20 cellular contexts compared by ENCODE assay signal in genomic region chr3:45966969-45967640, GRCh38. TPM values are rescaled to one million over a fixed set of nuclear protein-coding genes. Genes with fewer than 3 reads are reported as not detected.
A peak's percentile ranks its signal among the peaks of the same experiment; 100 is the strongest.
DNase-seq lines count a peak whose midpoint lies in the region; ATAC-seq and TF ChIP-seq lines count a peak whose summit lies in the region.
"Had no signal": no experiment of that assay in that cellular context is flagged by ENCODE, and none has a peak within 500 bp of the region (broad histone marks: within the 10 kb centered on the region; RNA-seq: fewer than 3 reads in every experiment).

No MANE protein-coding gene starts in this region.

- no peaks in the 10 kb centered on the region for H3K9me3 ChIP-seq in right cardiac atrium (ENCODE audit: control insufficient read depth, low read length)
- no peaks in the 10 kb centered on the region for H3K9me3 ChIP-seq in skeletal muscle tissue (ENCODE audit: control insufficient read depth in 3 of 3, low read length in 3 of 3)
- H3K9me3 ChIP-seq: HAP-1 had no signal

- peak overlapping the region; percentile 68 for H3K27ac Mint-ChIP-seq in T-helper 2 cell treated with Interferon-gamma antibody and Interleukin-4, amounts not matched to agents 5 μg/mL and 100 μg/mL, for 36 hours
- H3K27ac Mint-ChIP-seq in activated naive CD4-positive, alpha-beta T cell treated with anti-CD3 and anti-CD28 coated beads for 36 hours: no peak overlapping the region
- H3K27ac Mint-ChIP-seq: activated T-cell treated with anti-CD3 and anti-CD28 coated beads, Interleukin-2, amount 50 U/mL, for 24 hours had no signal

- no peaks in the 10 kb centered on the region for H3K27me3 ChIP-seq in right cardiac atrium (ENCODE audit: control insufficient read depth, insufficient read depth)
- H3K27me3 ChIP-seq in skeletal muscle tissue (ENCODE audit: control insufficient read depth in 3 of 3, insufficient read depth in 3 of 3, low read length in 3 of 3): no peaks in the 10 kb centered on the region

- H3K36me3 ChIP-seq in skeletal muscle tissue (ENCODE audit: control insufficient read depth in 3 of 3, insufficient read depth in 3 of 3, low read length in 3 of 3): peaks cover 82 to 97% (median 96%) of the 10 kb centered on the region in 3 donors

- TF ChIP-seq CTCF in VCaP (conservative IDR thresholded peaks at IDR 0.05): no peak

- WGBS in right cardiac atrium: 70% methylated on average over 16 of the region's 16 CpGs

- H3K4me3 ChIP-seq in right cardiac atrium (ENCODE audit: low read length) (no peak overlapping the region), skeletal muscle tissue (ENCODE audit: low read length in 3 of 3) (peak overlapping the region in 1 of 3 donors; percentile 19)
- H3K4me3 ChIP-seq: HAP-1 had no signal

- no peaks in the 10 kb centered on the region for H3K9me3 Mint-ChIP-seq in T-helper 2 cell treated with Interferon-gamma antibody and Interleukin-4, amounts not matched to agents 5 μg/mL and 100 μg/mL, for 36 hours
- H3K9me3 Mint-ChIP-seq in activated naive CD4-positive, alpha-beta T cell treated with anti-CD3 and anti-CD28 coated beads for 36 hours: no peaks in the 10 kb centered on the region
- H3K9me3 Mint-ChIP-seq: activated T-cell treated with anti-CD3 and anti-CD28 coated beads, Interleukin-2, amount 50 U/mL, for 24 hours had no signal

- peaks cover 55% of the 10 kb centered on the region for H3K4me1 Mint-ChIP-seq in T-helper 2 cell treated with Interferon-gamma antibody and Interleukin-4, amounts not matched to agents 5 μg/mL and 100 μg/mL, for 36 hours (ENCODE audit: low read depth)
- peaks cover 48% of the 10 kb centered on the region for H3K4me1 Mint-ChIP-seq in activated naive CD4-positive, alpha-beta T cell treated with anti-CD3 and anti-CD28 coated beads for 36 hours (ENCODE audit: low read depth)

- peak overlapping the region in 2 of 3 donors; percentile 47 to 72 for H3K9ac ChIP-seq in skeletal muscle tissue (ENCODE audit: low read depth in 1 of 3, low read length in 3 of 3)

- peaks cover 81% of the 10 kb centered on the region for H3K36me3 Mint-ChIP-seq in T-helper 2 cell treated with Interferon-gamma antibody and Interleukin-4, amounts not matched to agents 5 μg/mL and 100 μg/mL, for 36 hours (ENCODE audit: low read depth)
- peaks cover 75% of the 10 kb centered on the region for H3K36me3 Mint-ChIP-seq in activated naive CD4-positive, alpha-beta T cell treated with anti-CD3 and anti-CD28 coated beads for 36 hours (ENCODE audit: low read depth)

- H3K4me1 ChIP-seq in right cardiac atrium (ENCODE audit: control insufficient read depth, insufficient read depth, low read length) (peaks cover 7% of the 10 kb centered on the region), skeletal muscle tissue (ENCODE audit: control insufficient read depth in 3 of 3, insufficient read depth in 3 of 3, low read length in 3 of 3) (peaks cover 36 to 69% (median 38%) of the 10 kb centered on the region in 3 donors)
- H3K4me1 ChIP-seq: HAP-1 had no signal

- intact Hi-C loops in right cardiac atrium (cut with DNase I): no loop called here
- intact Hi-C loops in activated naive CD4-positive, alpha-beta T cell treated with anti-CD3 and anti-CD28 coated beads for 36 hours (cut with micrococcal nuclease): no loop called here

- peak; percentile 12 to 30 for ATAC-seq in right cardiac atrium
- ATAC-seq: activated CD4-positive, CD25-positive, alpha-beta regulatory T cell treated with anti-CD3 and anti-CD28 coated beads, Interleukin-2, amount 50 U/mL, for 24 hours; SK-N-SH treated with all-trans-retinoic acid at 6 μM for 48 hours had no signal

- DNase-seq in T-helper 2 cell treated with Interferon-gamma antibody and Interleukin-4, amounts not matched to agents 5 μg/mL and 100 μg/mL, for 36 hours (ENCODE audit: low spot score): no peak
- no peak for DNase-seq in T-helper 2 cell
- peak in 2 of 3 donors; percentile 64 to 70 for DNase-seq in right cardiac atrium
- no peak for DNase-seq in activated naive CD4-positive, alpha-beta T cell treated with anti-CD3 and anti-CD28 coated beads for 36 hours
- DNase-seq in activated CD4-positive, alpha-beta T cell treated with anti-CD3 and anti-CD28 coated beads for 48 hours: no peak
- DNase-seq in mucosa of gallbladder (ENCODE audit: low spot score): no peak
- DNase-seq: activated T-cell treated with anti-CD3 and anti-CD28 coated beads, Interleukin-2, amount 50 U/mL, for 24 hours; Calu3; effector memory CD4-positive, alpha-beta T cell; IMR-90; NCI-H1048; NCI-H2227 treated with DMSO at 0.1 percent for 48 hours; stimulated activated CD4-positive, alpha-beta T cell treated with anti-CD3 and anti-CD28 coated beads, Interleukin-4, amount 100 ng/mL, for 4 hours; stimulated activated naive CD4-positive, alpha-beta T cell had no signal

- no peaks in the 10 kb centered on the region for H3K27me3 Mint-ChIP-seq in T-helper 2 cell treated with Interferon-gamma antibody and Interleukin-4, amounts not matched to agents 5 μg/mL and 100 μg/mL, for 36 hours (ENCODE audit: low read depth)
- H3K27me3 Mint-ChIP-seq in activated naive CD4-positive, alpha-beta T cell treated with anti-CD3 and anti-CD28 coated beads for 36 hours (ENCODE audit: low read depth): no peaks in the 10 kb centered on the region
- H3K27me3 Mint-ChIP-seq: activated T-cell treated with anti-CD3 and anti-CD28 coated beads, Interleukin-2, amount 50 U/mL, for 24 hours had no signal

- CTCF ChIA-PET in activated naive CD4-positive, alpha-beta T cell treated with anti-CD3 and anti-CD28 coated beads for 36 hours (lab: Charles Lee): interaction anchor here (1.1 to 1.9 kb wide), 5 partner anchors 26 to 411 kb away, joined by 3 to 14 read pairs (median 3); no protein-coding TSS in a partner anchor

- H3K27ac ChIP-seq in VCaP: peak overlapping the region; percentile 66
- H3K27ac ChIP-seq in right cardiac atrium (ENCODE audit: low read length): no peak overlapping the region
- H3K27ac ChIP-seq in skeletal muscle tissue (ENCODE audit: low read depth, low read length): no peak overlapping the region

- no peak overlapping the region for H3K4me3 Mint-ChIP-seq in T-helper 2 cell treated with Interferon-gamma antibody and Interleukin-4, amounts not matched to agents 5 μg/mL and 100 μg/mL, for 36 hours
- H3K4me3 Mint-ChIP-seq in activated naive CD4-positive, alpha-beta T cell treated with anti-CD3 and anti-CD28 coated beads for 36 hours: no peak overlapping the region
- H3K4me3 Mint-ChIP-seq: activated T-cell treated with anti-CD3 and anti-CD28 coated beads, Interleukin-2, amount 50 U/mL, for 24 hours had no signal

RNA-seq across cellular contexts. Expression of gene CXCR6, which starts 23.8 kb away (rescaled TPM):
- total RNA-seq in right cardiac atrium: under 1 TPM in 3 of 4 donors, not detected in 1; 0.33 to 0.53 (median 0.46) TPM
- 0.18 TPM for polyA plus RNA-seq in right cardiac atrium
- total RNA-seq in skeletal muscle tissue: not detected
- total RNA-seq in activated naive CD4-positive, alpha-beta T cell treated with anti-CD3 and anti-CD28 coated beads for 36 hours: under 1 TPM in 1 of 2 experiments, not detected in 1; 0.30 TPM
- total RNA-seq in mucosa of gallbladder: 11.9 TPM
- total RNA-seq: Calu3, IMR-90, OCI-LY7 had no signal
- polyA plus RNA-seq: IMR-90 had no signal

RNA-seq across cellular contexts. Expression of gene FYCO1, which starts 28.5 kb away (rescaled TPM):
- total RNA-seq in right cardiac atrium (100 to 1,000 TPM in 2 of 4 donors, 10 to 100 TPM in 2; 75.8 to 114 (median 97.0) TPM), skeletal muscle tissue (16.7 TPM), mucosa of gallbladder (94.4 TPM)
- polyA plus RNA-seq in right cardiac atrium: 62.7 TPM
- 10 to 100 TPM; 10.2 to 10.5 TPM for total RNA-seq in activated naive CD4-positive, alpha-beta T cell treated with anti-CD3 and anti-CD28 coated beads for 36 hours

Comparison
In these comparisons a context has a peak if more than half of its experiments do, and no peak if none do; other contexts are left out.
1. DNase-seq: peak in right cardiac atrium (2 of 3); none in T-helper 2 cell treated with Interferon-gamma antibody and Interleukin-4, amounts not matched to agents 5 μg/mL and 100 μg/mL, for 36 hours (single experiment), T-helper 2 cell (0 of 5), activated naive CD4-positive, alpha-beta T cell treated with anti-CD3 and anti-CD28 coated beads for 36 hours (single experiment), activated CD4-positive, alpha-beta T cell treated with anti-CD3 and anti-CD28 coated beads for 48 hours (single experiment) and mucosa of gallbladder (single experiment).